In the genomic region with DNA sequence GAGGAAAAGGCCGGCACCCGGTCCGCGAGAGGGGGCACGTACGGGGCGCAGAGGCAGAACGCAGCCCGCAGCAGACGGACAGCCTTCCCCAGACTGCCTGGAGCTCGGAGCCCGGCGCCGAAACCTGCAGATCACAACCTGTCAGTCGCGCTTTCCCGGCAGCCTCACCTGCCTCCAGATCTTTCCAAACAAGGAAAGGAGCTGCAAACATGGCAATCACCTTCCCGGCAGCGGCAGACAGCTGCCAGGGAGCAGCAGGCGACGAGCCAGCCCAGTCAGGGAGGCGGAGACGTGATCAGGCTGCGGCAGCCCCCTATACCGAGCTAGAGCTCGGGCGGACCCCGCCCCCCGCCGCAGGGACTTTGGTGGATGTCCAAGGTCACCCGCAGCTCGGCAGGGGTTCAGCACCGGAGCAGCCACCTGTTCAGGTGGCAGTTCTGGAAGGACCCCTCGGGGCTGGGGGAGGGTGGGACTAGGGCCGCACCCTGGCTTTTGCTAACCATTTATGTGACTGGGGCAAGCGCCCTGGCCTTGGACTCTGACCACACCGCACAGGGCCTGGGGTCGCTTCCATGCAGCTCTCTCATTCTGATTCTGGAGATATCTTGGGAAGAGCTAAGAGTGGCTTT, we compare ENCODE assay signal across 8 cellular contexts.
DNase-seq lines count a peak whose midpoint lies in the region; ATAC-seq, FAIRE-seq and TF ChIP-seq lines count a peak whose summit lies in the region.

No MANE protein-coding gene starts in this region.

- H3K36me3 ChIP-seq in esophagus (ENCODE audit: control insufficient read depth in 2 of 2, insufficient read depth in 2 of 2, low read length in 1 of 2) = no peaks in the 10 kb centered on the region
- no peaks in the 10 kb centered on the region for H3K36me3 ChIP-seq in neuron (ENCODE audit: insufficient read depth, low read length)
- H3K36me3 ChIP-seq in OCI-LY7 (ENCODE audit: insufficient read depth, low read length) = no peaks in the 10 kb centered on the region

- no TSS peak for BruUV-seq in OCI-LY7 (replicated peaks; lab: Mats Ljungman, UMichigan)

- no peaks in the 10 kb centered on the region for H3K27me3 ChIP-seq in esophagus (ENCODE audit: control insufficient read depth in 1 of 2, insufficient read depth in 2 of 2, low read length in 2 of 2)
- H3K27me3 ChIP-seq in neuron (ENCODE audit: insufficient read depth, low read length) = no peaks in the 10 kb centered on the region

- H3K9me2 ChIP-seq in OCI-LY7 (ENCODE audit: insufficient read depth, low read length) = no peaks in the 10 kb centered on the region

- H3K4me3 ChIP-seq in esophagus (ENCODE audit: low read depth in 1 of 2, low read length in 2 of 2) (peak overlapping the region; percentile 47 to 48), neuron (ENCODE audit: low read length) (peak overlapping the region; percentile 74), OCI-LY7 (ENCODE audit: low read depth, low read length, poor library complexity, severe bottlenecking) (no peak overlapping the region)

- intact Hi-C loops in OCI-LY7 (cut with micrococcal nuclease; ENCODE audit: unreplicated experiment) = no loop called here

- H3K4me1 ChIP-seq in esophagus (ENCODE audit: control insufficient read depth in 2 of 2, insufficient read depth in 2 of 2, low read length in 1 of 2) (peaks cover 0 to 15% of the 10 kb centered on the region in 2 donors), neuron (ENCODE audit: insufficient read depth, low read length) (peaks cover 16% of the 10 kb centered on the region), OCI-LY7 (ENCODE audit: insufficient read depth, low read length, poor library complexity, severe bottlenecking) (no peaks in the 10 kb centered on the region)

- TF ChIP-seq CTCF in OCI-LY7 (conservative IDR thresholded peaks at IDR 0.05; ENCODE audit: low read length) = no peak

- no peak for ATAC-seq in GM21576 (IDR thresholded peaks at IDR 0.05; ENCODE audit: unreplicated experiment)

- H3K9me3 ChIP-seq in esophagus (ENCODE audit: control insufficient read depth in 2 of 2, insufficient read depth in 1 of 2, low read depth in 1 of 2, low read length in 1 of 2) (no peaks in the 10 kb centered on the region), neuron (ENCODE audit: low read length) (no peaks in the 10 kb centered on the region), OCI-LY7 (ENCODE audit: low read length) (no peaks in the 10 kb centered on the region)

- H3K4me2 ChIP-seq in OCI-LY7 (ENCODE audit: low read length) = no peak overlapping the region

- POLR2A ChIA-PET in OCI-LY7 (lab: Charles Lee) = interaction anchor here (0.5 kb wide), 1 partner anchor 12 kb away, joined by 5 read pairs; no protein-coding TSS in a partner anchor

- H3K79me2 ChIP-seq in OCI-LY7 (ENCODE audit: insufficient read depth, low read depth, low read length) = no peaks in the 10 kb centered on the region

- peak overlapping the region; percentile 75 for H2AFZ ChIP-seq in neuron (ENCODE audit: low read depth, low read length)
- H2AFZ ChIP-seq in OCI-LY7 (ENCODE audit: low read length) = no peak overlapping the region

- peak; percentile 85 for DNase-seq in COR-L47 (lab: John Stamatoyannopoulos, UW)
- DNase-seq in NCI-H510A treated with DMSO at 0.1 percent for 48 hours (lab: John Stamatoyannopoulos, UW) = peak; percentile 37
- no peak for DNase-seq in GM19239 (ENCODE audit: insufficient read length, low spot score)
- DNase-seq in OCI-LY7 (ENCODE audit: low spot score) = no peak
- DNase-seq in superior temporal gyrus (ENCODE audit: extremely low spot score) = no peak

- whole genome bisulfite sequencing in esophagus, 2 donors = 7% methylated on average over 38 of the region's 38 CpGs

- CTCF ChIA-PET in OCI-LY7 (lab: Charles Lee; ENCODE audit: unreplicated experiment) = interaction anchor here (1.0 kb wide), 1 partner anchor 11 kb away, joined by 3 read pairs; no protein-coding TSS in a partner anchor

- no peaks in the 10 kb centered on the region for H4K20me1 ChIP-seq in OCI-LY7 (ENCODE audit: insufficient read depth, low read length)

- no peak for FAIRE-seq in GM19239 (lab: Jason Lieb, UNC)

- peak overlapping the region; percentile 91 to 97 for H3K27ac ChIP-seq in esophagus (ENCODE audit: low read depth in 2 of 2, low read length in 1 of 2)
- H3K27ac ChIP-seq in OCI-LY7 (ENCODE audit: low read depth, low read length, poor library complexity, severe bottlenecking) = no peak overlapping the region

Comparison
In these comparisons a context has a peak if more than half of its experiments do, and no peak if none do; other contexts are left out.
1. DNase-seq: peak in COR-L47 (single experiment) and NCI-H510A treated with DMSO at 0.1 percent for 48 hours (single experiment); none in GM19239 (single experiment), OCI-LY7 (single experiment) and superior temporal gyrus (single experiment).